ENCODE assay signal across 1 cellular context in the genomic region with DNA sequence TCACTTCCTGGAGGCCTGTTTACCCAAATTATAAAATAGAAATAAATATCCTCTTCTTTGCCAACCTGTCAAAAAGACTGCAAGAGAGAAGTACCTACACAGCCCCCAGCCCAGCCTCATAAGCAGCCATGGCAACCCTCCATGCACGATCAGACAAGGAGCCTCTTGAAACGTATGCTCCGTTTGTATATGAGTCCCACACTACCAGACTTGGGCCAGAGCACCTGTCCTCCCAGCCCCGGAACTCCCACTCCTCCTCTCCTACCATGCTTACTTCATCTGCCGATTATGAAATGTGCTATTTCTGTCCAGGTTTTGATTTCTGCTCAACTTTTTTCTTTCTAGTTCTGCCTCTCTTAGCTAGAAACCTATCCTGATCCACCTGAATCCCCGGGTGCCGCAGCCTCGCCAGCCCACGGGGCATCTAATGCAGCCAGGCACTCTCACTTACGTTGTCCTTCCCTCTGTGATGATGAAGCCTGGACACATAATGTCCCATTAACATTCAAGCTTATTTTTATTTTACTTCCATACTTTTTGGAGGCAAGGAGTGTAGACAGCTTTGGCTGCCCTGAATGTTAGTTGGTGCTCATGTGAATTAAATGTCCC.
TF ChIP-seq lines count a peak whose summit lies in the region.

No MANE protein-coding gene starts in this region.

TF ChIP-seq in IMR-90, 13 proteins besides CTCF, POLR2A, EP300 and RAD21 (continued from another document):
- TF ChIP-seq, protein P1, sequence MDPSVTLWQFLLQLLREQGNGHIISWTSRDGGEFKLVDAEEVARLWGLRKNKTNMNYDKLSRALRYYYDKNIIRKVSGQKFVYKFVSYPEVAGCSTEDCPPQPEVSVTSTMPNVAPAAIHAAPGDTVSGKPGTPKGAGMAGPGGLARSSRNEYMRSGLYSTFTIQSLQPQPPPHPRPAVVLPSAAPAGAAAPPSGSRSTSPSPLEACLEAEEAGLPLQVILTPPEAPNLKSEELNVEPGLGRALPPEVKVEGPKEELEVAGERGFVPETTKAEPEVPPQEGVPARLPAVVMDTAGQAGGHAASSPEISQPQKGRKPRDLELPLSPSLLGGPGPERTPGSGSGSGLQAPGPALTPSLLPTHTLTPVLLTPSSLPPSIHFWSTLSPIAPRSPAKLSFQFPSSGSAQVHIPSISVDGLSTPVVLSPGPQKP (IDR thresholded peaks at IDR 0.05; ENCODE audit: borderline replicate concordance, low read depth, low read length): no peak
- TF ChIP-seq FOS (IDR thresholded peaks at IDR 0.05; ENCODE audit: low read depth, low read length) (no peak), BHLHE40 (IDR thresholded peaks at IDR 0.05; ENCODE audit: low read depth, low read length) (no peak), SMC3 (IDR thresholded peaks at IDR 0.05; ENCODE audit: low read depth, low read length) (no peak), RCOR1 (IDR thresholded peaks at IDR 0.05; ENCODE audit: insufficient replicate concordance, low read length) (no peak)
